ENCODE assay signal across 20 cellular contexts in the genomic region with DNA sequence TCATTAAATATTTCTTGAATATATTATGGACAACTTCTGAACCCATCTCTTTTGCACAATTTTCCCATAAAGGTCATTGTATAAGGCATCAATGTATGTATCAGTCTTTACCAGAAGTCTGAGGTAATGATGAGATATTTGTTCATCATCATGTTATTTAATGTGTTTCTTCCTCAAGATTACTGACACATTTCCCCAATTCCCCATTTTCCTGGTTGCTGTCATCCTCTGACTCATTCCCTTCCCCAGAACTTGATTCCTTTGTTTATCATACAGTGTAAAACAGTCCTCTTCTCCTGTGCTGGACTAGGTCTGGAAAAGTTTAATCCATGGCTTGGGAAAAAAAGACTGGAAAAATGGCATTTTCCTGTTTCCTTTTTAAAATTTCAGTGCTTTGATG.
DNase-seq lines count a peak whose midpoint lies in the region; ATAC-seq and TF ChIP-seq lines count a peak whose summit lies in the region.
"Had no signal": no experiment of that assay in that cellular context is flagged by ENCODE, and none has a peak within 500 bp of the region (broad histone marks: within the 10 kb centered on the region; RNA-seq: fewer than 3 reads in every experiment).

No MANE protein-coding gene starts in this region.

- peak overlapping the region; percentile 13 for H3K27ac ChIP-seq in fibroblast of lung (ENCODE audit: insufficient read depth, low read length)
- no peak overlapping the region for H3K27ac ChIP-seq in A673 (ENCODE audit: low read depth, low read length, poor library complexity, severe bottlenecking)
- H3K27ac ChIP-seq: body of pancreas, gastroesophageal sphincter, skin epidermis had no signal

- H3K9ac ChIP-seq in fibroblast of lung (ENCODE audit: insufficient read depth, low read length) = no peak overlapping the region

- H2AFZ ChIP-seq in fibroblast of lung (ENCODE audit: low read length) = no peak overlapping the region

- no peak for TF ChIP-seq CTCF in fibroblast of lung (conservative IDR thresholded peaks at IDR 0.05 in 1 of 2, IDR thresholded peaks at IDR 0.05 in 1 of 2; ENCODE audit: low read depth in 1 of 2, low read length in 2 of 2)
- no peak for TF ChIP-seq CTCF in A673 (conservative IDR thresholded peaks at IDR 0.05; ENCODE audit: low read depth, low read length)

- peak overlapping the region; percentile 32 for H3K4me2 ChIP-seq in fibroblast of lung (ENCODE audit: extremely low read depth, insufficient read depth, low read length)

- H3K9me3 ChIP-seq in fibroblast of lung (ENCODE audit: control insufficient read depth, insufficient read depth, low read depth, low read length) (no peaks in the 10 kb centered on the region), A673 (ENCODE audit: low read depth, low read length, poor library complexity, severe bottlenecking) (peaks cover 4% of the 10 kb centered on the region)
- H3K9me3 ChIP-seq: body of pancreas, gastroesophageal sphincter had no signal

- H3K4me1 ChIP-seq in fibroblast of lung (ENCODE audit: control insufficient read depth, extremely low read depth, insufficient read depth, low read length) = peaks cover 4% of the 10 kb centered on the region
- no peaks in the 10 kb centered on the region for H3K4me1 ChIP-seq in A673 (ENCODE audit: insufficient read depth, low read length, poor library complexity, severe bottlenecking)
- H3K4me1 ChIP-seq: body of pancreas, gastroesophageal sphincter had no signal

- H3K36me3 ChIP-seq in fibroblast of lung (ENCODE audit: control insufficient read depth, insufficient read depth, low read length) (no peaks in the 10 kb centered on the region), A673 (ENCODE audit: insufficient read depth, low read length, poor library complexity, severe bottlenecking) (no peaks in the 10 kb centered on the region)
- H3K36me3 ChIP-seq: gastroesophageal sphincter had no signal

- no TSS peak for BruUV-seq in A673 (replicated peaks; lab: Mats Ljungman, UMichigan)

- intact Hi-C loops in A673 (cut with micrococcal nuclease; ENCODE audit: unreplicated experiment) = no loop called here

- H3K79me2 ChIP-seq in fibroblast of lung (ENCODE audit: control insufficient read depth, insufficient read depth, low read length) = no peaks in the 10 kb centered on the region

- POLR2A ChIA-PET in A673 (lab: Charles Lee; ENCODE audit: low non-redundant PET) = no interaction called here

- H4K20me1 ChIP-seq in fibroblast of lung (ENCODE audit: control insufficient read depth, extremely low read depth, insufficient read depth, low read length) = no peaks in the 10 kb centered on the region

- H3K4me3 ChIP-seq in fibroblast of lung (replicated peaks in 1 of 4; ENCODE audit: control extremely low read depth in 1 of 4, insufficient read depth in 1 of 4, low read depth in 3 of 4, low read length in 4 of 4) (no peak overlapping the region), A673 (ENCODE audit: low read depth, low read length, poor library complexity, severe bottlenecking) (no peak overlapping the region)
- H3K4me3 ChIP-seq: body of pancreas, gastroesophageal sphincter, skin epidermis had no signal

- DNase-seq in EH (ENCODE audit: low read depth) = peak; percentile 70
- DNase-seq in fibroblast of lung (ENCODE audit: low read depth in 2 of 2) = peak; percentile 48 to 72
- peak; percentile 74 for DNase-seq in renal cortical epithelial cell (ENCODE audit: low read depth)
- DNase-seq in A673 (ENCODE audit: low spot score) = no peak
- no peak for DNase-seq in NCI-H446 (lab: John Stamatoyannopoulos, UW)
- DNase-seq: activated CD8-positive, alpha-beta memory T cell treated with anti-CD3 and anti-CD28 coated beads, Interleukin-2, amount 50 U/mL, for 4 hours; activated naive CD4-positive, alpha-beta T cell; body of pancreas; CD4-positive, alpha-beta T cell; HFFc6; NCI-H2029; NCI-H774; occipital lobe; stimulated activated naive CD4-positive, alpha-beta T cell treated with Interleukin-2 at 50 U/mL for 16 hours; T-helper 1 cell had no signal

- CTCF ChIA-PET in A673 (lab: Charles Lee) = no interaction called here

- ATAC-seq in HG02798 (IDR thresholded peaks at IDR 0.05; ENCODE audit: poor library complexity, unreplicated experiment) (no peak), GM18498 (IDR thresholded peaks at IDR 0.05; ENCODE audit: unreplicated experiment) (no peak)
- ATAC-seq: body of pancreas, gastroesophageal sphincter had no signal

- H3K27me3 ChIP-seq in fibroblast of lung (ENCODE audit: control insufficient read depth, insufficient read depth, low read length) (no peaks in the 10 kb centered on the region), A673 (replicated peaks; ENCODE audit: insufficient read depth, low read depth, low read length, poor library complexity) (no peaks in the 10 kb centered on the region)
- H3K27me3 ChIP-seq: body of pancreas, gastroesophageal sphincter had no signal

TF ChIP-seq in PFSK-1, 5 proteins besides CTCF, POLR2A, EP300 and RAD21:
- 0 out of 2 replicates have a peak, but pooled peaks have one; percentile 19 for TF ChIP-seq SIN3A (IDR thresholded peaks at IDR 0.05; ENCODE audit: borderline replicate concordance, insufficient read depth, low read length)
- TF ChIP-seq, protein P1, sequence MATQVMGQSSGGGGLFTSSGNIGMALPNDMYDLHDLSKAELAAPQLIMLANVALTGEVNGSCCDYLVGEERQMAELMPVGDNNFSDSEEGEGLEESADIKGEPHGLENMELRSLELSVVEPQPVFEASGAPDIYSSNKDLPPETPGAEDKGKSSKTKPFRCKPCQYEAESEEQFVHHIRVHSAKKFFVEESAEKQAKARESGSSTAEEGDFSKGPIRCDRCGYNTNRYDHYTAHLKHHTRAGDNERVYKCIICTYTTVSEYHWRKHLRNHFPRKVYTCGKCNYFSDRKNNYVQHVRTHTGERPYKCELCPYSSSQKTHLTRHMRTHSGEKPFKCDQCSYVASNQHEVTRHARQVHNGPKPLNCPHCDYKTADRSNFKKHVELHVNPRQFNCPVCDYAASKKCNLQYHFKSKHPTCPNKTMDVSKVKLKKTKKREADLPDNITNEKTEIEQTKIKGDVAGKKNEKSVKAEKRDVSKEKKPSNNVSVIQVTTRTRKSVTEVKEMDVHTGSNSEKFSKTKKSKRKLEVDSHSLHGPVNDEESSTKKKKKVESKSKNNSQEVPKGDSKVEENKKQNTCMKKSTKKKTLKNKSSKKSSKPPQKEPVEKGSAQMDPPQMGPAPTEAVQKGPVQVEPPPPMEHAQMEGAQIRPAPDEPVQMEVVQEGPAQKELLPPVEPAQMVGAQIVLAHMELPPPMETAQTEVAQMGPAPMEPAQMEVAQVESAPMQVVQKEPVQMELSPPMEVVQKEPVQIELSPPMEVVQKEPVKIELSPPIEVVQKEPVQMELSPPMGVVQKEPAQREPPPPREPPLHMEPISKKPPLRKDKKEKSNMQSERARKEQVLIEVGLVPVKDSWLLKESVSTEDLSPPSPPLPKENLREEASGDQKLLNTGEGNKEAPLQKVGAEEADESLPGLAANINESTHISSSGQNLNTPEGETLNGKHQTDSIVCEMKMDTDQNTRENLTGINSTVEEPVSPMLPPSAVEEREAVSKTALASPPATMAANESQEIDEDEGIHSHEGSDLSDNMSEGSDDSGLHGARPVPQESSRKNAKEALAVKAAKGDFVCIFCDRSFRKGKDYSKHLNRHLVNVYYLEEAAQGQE (IDR thresholded peaks at IDR 0.05; ENCODE audit: insufficient read depth in 1 of 2, low read depth in 2 of 2, low read length in 2 of 2) = no peak

Comparison
In these comparisons a context has a peak if more than half of its experiments do, and no peak if none do; other contexts are left out.
1. DNase-seq: peak in EH (single experiment), fibroblast of lung (2 of 2) and renal cortical epithelial cell (single experiment); none in A673 (single experiment) and NCI-H446 (0 of 2).